Comparison of ENCODE assay signal across 9 cellular contexts in the genomic region with DNA sequence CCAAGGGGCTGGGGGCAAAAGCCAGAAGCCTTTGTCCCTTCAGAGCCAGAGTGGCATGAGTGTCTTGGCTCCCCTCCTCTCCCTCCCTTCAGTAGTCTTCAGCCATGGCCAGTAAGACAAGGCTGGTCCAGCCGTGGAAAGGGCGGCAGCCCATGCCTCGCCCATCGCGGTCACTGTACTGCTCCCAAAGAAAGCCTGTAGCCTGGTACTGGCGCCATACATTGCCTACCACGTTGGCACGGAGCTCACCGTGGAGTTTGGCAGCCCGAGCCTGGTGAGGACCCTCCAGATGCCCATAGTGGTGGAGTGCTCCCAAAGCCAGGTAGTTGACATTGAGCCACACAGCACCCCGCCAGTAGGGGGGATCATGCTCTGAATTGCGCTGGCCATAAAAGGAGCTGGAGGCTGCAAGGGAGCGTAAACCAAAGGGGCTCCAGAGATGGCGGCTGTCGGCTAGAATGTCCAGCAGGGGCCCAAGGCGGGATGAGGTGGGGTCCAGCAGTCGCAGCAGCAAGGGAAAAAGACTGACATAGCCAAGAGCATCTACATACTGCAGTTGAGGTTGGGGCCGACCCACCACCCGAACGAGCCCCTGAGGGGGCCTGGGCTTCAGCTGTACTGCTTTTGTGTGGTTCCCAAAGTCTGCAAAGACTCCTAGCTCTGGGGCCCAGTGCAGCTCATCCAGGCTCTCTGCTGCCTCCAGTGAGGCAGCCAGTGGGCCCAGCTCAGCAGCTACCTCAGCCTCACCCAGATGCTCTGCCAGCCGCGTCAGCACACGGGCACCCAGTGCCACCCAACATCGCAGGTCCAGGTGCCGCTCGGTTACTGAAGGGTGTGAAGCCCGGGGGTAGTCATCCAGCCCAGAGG. TPM values are rescaled to one million over a fixed set of nuclear protein-coding genes. Genes with fewer than 3 reads are reported as not detected.
DNase-seq lines count a peak whose midpoint lies in the region; ATAC-seq and TF ChIP-seq lines count a peak whose summit lies in the region.
"Had no signal": no experiment of that assay in that cellular context is flagged by ENCODE, and none has a peak within 500 bp of the region (broad histone marks: within the 10 kb centered on the region; RNA-seq: fewer than 3 reads in every experiment).

No MANE protein-coding gene starts in this region.

- peaks cover 28% of the 10 kb centered on the region for H3K79me2 ChIP-seq in MM.1S (ENCODE audit: low read length)

- H3K9me3 ChIP-seq in MM.1S (replicated peaks; ENCODE audit: insufficient read depth, low read length) = no peaks in the 10 kb centered on the region

- H3K9ac ChIP-seq in MM.1S (ENCODE audit: low read length) = no peak overlapping the region

- H3K36me3 ChIP-seq in GM06990 (ENCODE audit: control insufficient read depth, insufficient read depth, low read length) = peaks cover 14% of the 10 kb centered on the region
- no peaks in the 10 kb centered on the region for H3K36me3 ChIP-seq in MM.1S (replicated peaks; ENCODE audit: insufficient read depth, low read length)

- no peak overlapping the region for H3K4me3 ChIP-seq in GM06990 (replicated peaks; ENCODE audit: low read depth, low read length)
- no peak overlapping the region for H3K4me3 ChIP-seq in MM.1S (ENCODE audit: low read length)

- H4K20me1 ChIP-seq in MM.1S (ENCODE audit: insufficient read depth, low read length) = no peaks in the 10 kb centered on the region

- H3K27me3 ChIP-seq in GM06990 (replicated peaks; ENCODE audit: control insufficient read depth, insufficient read depth, low read length) (no peaks in the 10 kb centered on the region), MM.1S (replicated peaks; ENCODE audit: insufficient read depth, low read length) (no peaks in the 10 kb centered on the region), foreskin keratinocyte (no peaks in the 10 kb centered on the region)

- TF ChIP-seq CTCF in GM06990 (IDR thresholded peaks at IDR 0.05; ENCODE audit: insufficient read depth, low read length, poor library complexity, severe bottlenecking) (peak; percentile 37), MM.1S (IDR thresholded peaks at IDR 0.05; ENCODE audit: low read length) (peak; percentile 16; the same call in 1 of the 2 replicates), foreskin keratinocyte (conservative IDR thresholded peaks at IDR 0.05) (peak; percentile 32)

- no peak overlapping the region for H3K4me2 ChIP-seq in MM.1S (ENCODE audit: low read depth, low read length)

- peaks cover 12% of the 10 kb centered on the region; the same call in 1 of the 2 replicates for H3F3A ChIP-seq in MM.1S (ENCODE audit: insufficient read depth, low read length)

- H2AFZ ChIP-seq in MM.1S (ENCODE audit: low read length) = no peak overlapping the region

- no peak overlapping the region for H3K27ac ChIP-seq in MM.1S (ENCODE audit: low read length)
- H3K27ac ChIP-seq in foreskin keratinocyte = no peak overlapping the region

- ATAC-seq in foreskin keratinocyte (no peak), GM21367 (IDR thresholded peaks at IDR 0.05; ENCODE audit: unreplicated experiment) (no peak), HG02763 (IDR thresholded peaks at IDR 0.05; ENCODE audit: unreplicated experiment) (no peak)

- H3K9me2 ChIP-seq in MM.1S (replicated peaks; ENCODE audit: insufficient read depth, low read length) = no peaks in the 10 kb centered on the region

- H3K4me1 ChIP-seq in MM.1S (ENCODE audit: low read length) (peaks cover 8% of the 10 kb centered on the region), foreskin keratinocyte (peaks cover 2% of the 10 kb centered on the region)

- DNase-seq in GM06990 (ENCODE audit: extremely low read depth, insufficient read length) (no peak), MM.1S (no peak), foreskin keratinocyte (no peak)
- DNase-seq in central memory CD4-positive, alpha-beta T cell = no peak
- DNase-seq: activated naive CD8-positive, alpha-beta T cell treated with anti-CD3 and anti-CD28 coated beads, Interleukin-2, amount 10 ng/mL, durations not matched to agents 7 days and 5 days; naive B cell; NCI-H2081 had no signal

RNA-seq across cellular contexts. Expression of gene WBP1, which starts 3.2 kb away (rescaled TPM):
- 47.6 and 63.9 TPM in 2 replicates for total RNA-seq in foreskin keratinocyte
- polyA plus RNA-seq in foreskin keratinocyte = 69.7 and 91.6 TPM in 2 replicates

RNA-seq across cellular contexts. Expression of gene MOGS, which starts 3.8 kb away (rescaled TPM):
- 65.2 and 67.6 TPM in 2 replicates for total RNA-seq in foreskin keratinocyte
- polyA plus RNA-seq in foreskin keratinocyte = 56.3 and 57.1 TPM in 2 replicates

RNA-seq across cellular contexts. Expression of gene INO80B, which starts 6.5 kb away (rescaled TPM):
- total RNA-seq in foreskin keratinocyte = 33.4 and 36.2 TPM in 2 replicates
- 43.7 and 50.7 TPM in 2 replicates for polyA plus RNA-seq in foreskin keratinocyte

RNA-seq across cellular contexts. Expression of gene MRPL53, which starts 11.1 kb away (rescaled TPM):
- total RNA-seq in foreskin keratinocyte = 58.0 and 76.4 TPM in 2 replicates
- polyA plus RNA-seq in foreskin keratinocyte = 96.5 and 102 TPM in 2 replicates

RNA-seq across cellular contexts. Expression of gene RTKN, which starts 19.7 kb away (rescaled TPM):
- 143 and 188 TPM in 2 replicates for total RNA-seq in foreskin keratinocyte
- polyA plus RNA-seq in foreskin keratinocyte = 132 and 168 TPM in 2 replicates
